In the genomic region with DNA sequence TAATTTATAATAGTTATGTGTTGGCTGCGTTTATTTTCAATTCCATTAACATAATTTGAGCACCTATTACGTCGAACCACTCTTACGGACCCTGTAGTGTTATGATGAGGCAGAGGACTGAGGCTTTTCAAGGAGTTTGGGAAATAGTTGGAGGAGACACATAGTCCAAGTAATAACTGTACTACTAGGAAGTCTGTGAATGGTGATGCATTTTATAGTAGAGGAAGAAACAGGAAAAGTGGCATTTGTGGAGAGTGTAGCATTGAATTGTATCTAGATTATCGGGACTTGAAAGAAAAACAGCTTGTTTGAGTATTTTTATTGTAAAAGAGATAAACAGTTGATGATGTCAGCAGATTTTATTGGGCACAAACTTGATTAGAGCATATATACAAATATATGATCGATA, we compare ENCODE assay signal across 8 cellular contexts. TPM values are rescaled to one million over a fixed set of nuclear protein-coding genes. Genes with fewer than 3 reads are reported as not detected.
DNase-seq lines count a peak whose midpoint lies in the region; ATAC-seq, FAIRE-seq and TF ChIP-seq lines count a peak whose summit lies in the region.

No MANE protein-coding gene starts in this region.

- peak overlapping the region; percentile 82 to 94 for H3K4me3 Mint-ChIP-seq in activated T-cell treated with anti-CD3 and anti-CD28 coated beads, Interleukin-2, amount 50 U/mL, for 72 hours
- peak overlapping the region; percentile 95 for H3K4me3 Mint-ChIP-seq in activated T-helper 1 cell treated with anti-CD3 and anti-CD28 coated beads, Interleukin-12 subunit alpha, Interleukin-12 subunit beta, Interleukin-2, Interleukin-4 antibody, amounts not matched to agents 30 ng/mL and 10 ng/mL and 1 ng/mL, durations not matched to agents 14 hours and 24 hours and 36 hours
- peak overlapping the region; percentile 88 for H3K4me3 Mint-ChIP-seq in type B pancreatic cell

- no peaks in the 10 kb centered on the region for H3K9me3 Mint-ChIP-seq in activated T-cell treated with anti-CD3 and anti-CD28 coated beads, Interleukin-2, amount 50 U/mL, for 72 hours
- no peaks in the 10 kb centered on the region for H3K9me3 Mint-ChIP-seq in activated T-helper 1 cell treated with anti-CD3 and anti-CD28 coated beads, Interleukin-12 subunit alpha, Interleukin-12 subunit beta, Interleukin-2, Interleukin-4 antibody, amounts not matched to agents 30 ng/mL and 10 ng/mL and 1 ng/mL, durations not matched to agents 14 hours and 24 hours and 36 hours
- H3K9me3 Mint-ChIP-seq in type B pancreatic cell: no peaks in the 10 kb centered on the region

- H3K4me3 ChIP-seq in kidney (ENCODE audit: low read length in 2 of 2): peak overlapping the region; percentile 85 to 89

- DNase-seq in activated T-cell treated with anti-CD3 and anti-CD28 coated beads, Interleukin-2, amount 50 U/mL, for 72 hours: no peak
- DNase-seq in activated T-cell treated with anti-CD3 and anti-CD28 coated beads for 4 hours: no peak
- no peak for DNase-seq in activated T-helper 1 cell treated with anti-CD3 and anti-CD28 coated beads, Interleukin-12 subunit alpha, Interleukin-12 subunit beta, Interleukin-2, Interleukin-4 antibody, amounts not matched to agents 30 ng/mL and 10 ng/mL and 1 ng/mL, durations not matched to agents 14 hours and 24 hours and 36 hours (ENCODE audit: low spot score)
- DNase-seq in kidney: no peak
- no peak for DNase-seq in type B pancreatic cell (ENCODE audit: extremely low spot score, unreplicated experiment)
- no peak for DNase-seq in epidermal melanocyte (ENCODE audit: insufficient read length, low spot score)

- peaks cover 68% of the 10 kb centered on the region for H3K4me1 Mint-ChIP-seq in activated T-cell treated with anti-CD3 and anti-CD28 coated beads, Interleukin-2, amount 50 U/mL, for 72 hours (ENCODE audit: low read depth)
- H3K4me1 Mint-ChIP-seq in activated T-helper 1 cell treated with anti-CD3 and anti-CD28 coated beads, Interleukin-12 subunit alpha, Interleukin-12 subunit beta, Interleukin-2, Interleukin-4 antibody, amounts not matched to agents 30 ng/mL and 10 ng/mL and 1 ng/mL, durations not matched to agents 14 hours and 24 hours and 36 hours (ENCODE audit: low read depth): peaks cover 74% of the 10 kb centered on the region
- peaks cover 38% of the 10 kb centered on the region for H3K4me1 Mint-ChIP-seq in type B pancreatic cell (ENCODE audit: unreplicated experiment)

- H3K9ac ChIP-seq in kidney (ENCODE audit: low read length in 2 of 2): peak overlapping the region; percentile 61 to 64

- no peaks in the 10 kb centered on the region for H3K36me3 ChIP-seq in kidney (ENCODE audit: control insufficient read depth in 1 of 2, insufficient read depth in 2 of 2, low read length in 2 of 2)

- peaks cover 27 to 35% of the 10 kb centered on the region in 2 donors for H3K4me1 ChIP-seq in kidney (ENCODE audit: control insufficient read depth in 1 of 2, insufficient read depth in 1 of 2, low read depth in 1 of 2, low read length in 2 of 2)

- TF ChIP-seq CTCF in kidney (IDR thresholded peaks at IDR 0.05; ENCODE audit: borderline replicate concordance, extremely low read depth, insufficient read depth) (no peak), type B pancreatic cell (conservative IDR thresholded peaks at IDR 0.05) (no peak)

- peak overlapping the region; percentile 36 to 95 for H3K27ac ChIP-seq in kidney (ENCODE audit: low read depth in 2 of 2, low read length in 2 of 2)

- no peaks in the 10 kb centered on the region for H3K27me3 Mint-ChIP-seq in activated T-cell treated with anti-CD3 and anti-CD28 coated beads, Interleukin-2, amount 50 U/mL, for 72 hours (ENCODE audit: low read depth)
- H3K27me3 Mint-ChIP-seq in activated T-helper 1 cell treated with anti-CD3 and anti-CD28 coated beads, Interleukin-12 subunit alpha, Interleukin-12 subunit beta, Interleukin-2, Interleukin-4 antibody, amounts not matched to agents 30 ng/mL and 10 ng/mL and 1 ng/mL, durations not matched to agents 14 hours and 24 hours and 36 hours (ENCODE audit: insufficient read depth): no peaks in the 10 kb centered on the region
- no peaks in the 10 kb centered on the region for H3K27me3 Mint-ChIP-seq in type B pancreatic cell

- intact Hi-C loops in activated T-helper 1 cell treated with anti-CD3 and anti-CD28 coated beads, Interleukin-12 subunit alpha, Interleukin-12 subunit beta, Interleukin-2, Interleukin-4 antibody, amounts not matched to agents 30 ng/mL and 10 ng/mL and 1 ng/mL, durations not matched to agents 14 hours and 24 hours and 36 hours (cut with micrococcal nuclease): loop anchor here (1.0 to 10.0 kb wide), 3 partner anchors 29 to 1225 kb away; a partner anchor contains a TSS
- intact Hi-C loops in kidney (cut with DNase I): no loop called here

- H3K27ac Mint-ChIP-seq in activated T-cell treated with anti-CD3 and anti-CD28 coated beads, Interleukin-2, amount 50 U/mL, for 72 hours: peak overlapping the region; percentile 89
- H3K27ac Mint-ChIP-seq in activated T-helper 1 cell treated with anti-CD3 and anti-CD28 coated beads, Interleukin-12 subunit alpha, Interleukin-12 subunit beta, Interleukin-2, Interleukin-4 antibody, amounts not matched to agents 30 ng/mL and 10 ng/mL and 1 ng/mL, durations not matched to agents 14 hours and 24 hours and 36 hours: peak overlapping the region; percentile 92
- peak overlapping the region; percentile 80 for H3K27ac Mint-ChIP-seq in type B pancreatic cell

- no peak for FAIRE-seq in kidney (lab: Jason Lieb, UNC)

- H3K36me3 Mint-ChIP-seq in activated T-cell treated with anti-CD3 and anti-CD28 coated beads, Interleukin-2, amount 50 U/mL, for 72 hours (ENCODE audit: insufficient read depth in 2 of 2): peaks cover 2% of the 10 kb centered on the region in 2 donors
- H3K36me3 Mint-ChIP-seq in activated T-helper 1 cell treated with anti-CD3 and anti-CD28 coated beads, Interleukin-12 subunit alpha, Interleukin-12 subunit beta, Interleukin-2, Interleukin-4 antibody, amounts not matched to agents 30 ng/mL and 10 ng/mL and 1 ng/mL, durations not matched to agents 14 hours and 24 hours and 36 hours (ENCODE audit: low read depth): peaks cover 13% of the 10 kb centered on the region
- no peaks in the 10 kb centered on the region for H3K36me3 Mint-ChIP-seq in type B pancreatic cell

- ATAC-seq in activated T-cell treated with anti-CD3 and anti-CD28 coated beads, Interleukin-2, amount 50 U/mL, for 72 hours (replicated peaks in 1 of 2): no peak
- ATAC-seq in GM21786 (IDR thresholded peaks at IDR 0.05; ENCODE audit: unreplicated experiment) (no peak), HG02973 (IDR thresholded peaks at IDR 0.05; ENCODE audit: unreplicated experiment) (no peak)

- H3K9me3 ChIP-seq in kidney (ENCODE audit: control insufficient read depth in 1 of 2, low read length in 2 of 2): no peaks in the 10 kb centered on the region

RNA-seq across cellular contexts. Expression of a gene that starts 1.7 kb away (rescaled TPM):
- 10 to 100 TPM; 79.7 to 82.5 TPM for total RNA-seq in activated T-cell treated with anti-CD3 and anti-CD28 coated beads, Interleukin-2, amount 50 U/mL, for 72 hours
- total RNA-seq in activated T-helper 1 cell treated with anti-CD3 and anti-CD28 coated beads, Interleukin-12 subunit alpha, Interleukin-12 subunit beta, Interleukin-2, Interleukin-4 antibody, amounts not matched to agents 30 ng/mL and 10 ng/mL and 1 ng/mL, durations not matched to agents 14 hours and 24 hours and 36 hours: 152 and 157 TPM in 2 replicates
- total RNA-seq in kidney (37.7 TPM), type B pancreatic cell (ENCODE audit: low replicate concordance) (37.5 and 55.5 TPM in 2 replicates)
- 15.0 TPM for polyA plus RNA-seq in kidney (ENCODE audit: insufficient read depth, low read depth, low replicate concordance)
